ENCODE assay signal across 24 cellular contexts in the genomic region with DNA sequence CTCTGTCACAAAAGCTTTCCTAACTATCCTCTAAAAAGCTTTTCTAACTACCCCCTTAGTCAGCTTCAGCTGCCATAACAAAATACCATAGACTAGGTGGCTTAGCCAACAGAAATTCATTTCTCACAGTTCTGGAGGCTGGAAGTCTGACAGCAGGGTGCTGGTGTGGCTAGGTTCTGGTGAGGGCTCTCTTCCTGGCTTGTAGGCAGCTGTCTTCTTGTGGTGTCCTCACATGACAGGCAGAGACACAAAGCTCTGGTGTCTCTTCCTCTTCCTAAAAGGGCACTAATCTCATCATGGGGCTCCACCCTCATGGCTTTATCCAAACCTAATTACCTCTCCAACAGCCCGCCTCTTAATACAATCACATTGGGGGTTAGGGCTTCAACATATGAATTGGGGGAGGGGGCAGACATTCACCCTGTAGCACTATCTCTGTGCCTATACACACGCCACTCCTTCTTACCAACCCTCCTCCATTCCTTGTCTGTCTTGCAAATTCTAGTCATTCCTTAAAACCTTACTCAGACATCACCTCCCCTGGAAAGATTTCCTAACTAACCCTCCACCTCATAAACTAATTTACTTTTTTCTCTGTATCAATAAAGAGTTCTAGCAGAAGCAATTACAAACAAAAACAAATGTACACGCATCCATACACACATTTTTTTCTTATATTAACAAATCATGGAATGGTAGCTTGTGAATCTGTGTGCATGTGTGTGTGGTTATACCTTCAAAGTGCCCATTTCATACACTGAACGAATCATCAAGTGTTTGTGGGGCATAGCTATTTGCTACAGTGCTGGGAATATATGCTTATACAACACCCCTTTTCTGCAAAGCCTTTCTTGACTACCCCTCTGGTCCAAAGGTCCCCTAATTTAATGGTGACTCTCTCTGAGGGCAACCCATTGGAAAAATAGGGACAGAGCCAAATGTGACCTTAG. TPM values are rescaled to one million over a fixed set of nuclear protein-coding genes. Genes with fewer than 3 reads are reported as not detected.
DNase-seq lines count a peak whose midpoint lies in the region; ATAC-seq and TF ChIP-seq lines count a peak whose summit lies in the region.
"Had no signal": no experiment of that assay in that cellular context is flagged by ENCODE, and none has a peak within 500 bp of the region (broad histone marks: within the 10 kb centered on the region; RNA-seq: fewer than 3 reads in every experiment).

No MANE protein-coding gene starts in this region.

- POLR2A ChIA-PET in T-cell (lab: Charles Lee): no interaction called here

- H3K27ac Mint-ChIP-seq in HFFc6: peak overlapping the region; percentile 59
- no peak overlapping the region for H3K27ac Mint-ChIP-seq in T-cell
- H3K27ac Mint-ChIP-seq: activated CD4-positive, alpha-beta T cell treated with anti-CD3 and anti-CD28 coated beads, Interleukin-2, amount 10 ng/mL, durations not matched to agents 7 days and 5 days; activated CD8-positive, alpha-beta memory T cell treated with anti-CD3 and anti-CD28 coated beads, Interleukin-2, amount 10 ng/mL, durations not matched to agents 7 days and 5 days; activated naive CD4-positive, alpha-beta T cell treated with anti-CD3 and anti-CD28 coated beads for 36 hours; immature natural killer cell; naive thymus-derived CD8-positive, alpha-beta T cell had no signal

- no peaks in the 10 kb centered on the region for H3K27me3 ChIP-seq in smooth muscle cell (ENCODE audit: low read depth)
- H3K27me3 ChIP-seq: left lung had no signal

- H3K4me1 ChIP-seq in smooth muscle cell (ENCODE audit: low read depth): peaks cover 3% of the 10 kb centered on the region
- H3K4me1 ChIP-seq: left lung had no signal

- H3K79me2 ChIP-seq in smooth muscle cell (ENCODE audit: low read depth): peaks cover 47% of the 10 kb centered on the region

- peaks cover 80% of the 10 kb centered on the region for H3K4me1 Mint-ChIP-seq in HFFc6 (ENCODE audit: low read depth)
- no peaks in the 10 kb centered on the region for H3K4me1 Mint-ChIP-seq in T-cell
- H3K4me1 Mint-ChIP-seq: activated CD8-positive, alpha-beta memory T cell treated with anti-CD3 and anti-CD28 coated beads, Interleukin-2, amount 10 ng/mL, durations not matched to agents 7 days and 5 days; immature natural killer cell had no signal

- H3K4me3 Mint-ChIP-seq in HFFc6 (peak overlapping the region; percentile 28; the same call in 1 of the 2 replicates), T-cell (no peak overlapping the region)
- H3K4me3 Mint-ChIP-seq: activated CD4-positive, alpha-beta T cell treated with anti-CD3 and anti-CD28 coated beads, Interleukin-2, amount 10 ng/mL, durations not matched to agents 7 days and 5 days; activated CD8-positive, alpha-beta memory T cell treated with anti-CD3 and anti-CD28 coated beads, Interleukin-2, amount 10 ng/mL, durations not matched to agents 7 days and 5 days; activated naive CD4-positive, alpha-beta T cell treated with anti-CD3 and anti-CD28 coated beads for 36 hours; immature natural killer cell; naive thymus-derived CD8-positive, alpha-beta T cell had no signal

- TF ChIP-seq CTCF in HFFc6 (IDR thresholded peaks at IDR 0.05): no peak
- no peak for TF ChIP-seq CTCF in smooth muscle cell (IDR thresholded peaks at IDR 0.05; ENCODE audit: borderline replicate concordance, insufficient read depth, poor library complexity, severe bottlenecking)

- no peaks in the 10 kb centered on the region for H3K36me3 ChIP-seq in smooth muscle cell (ENCODE audit: low read depth)
- H3K36me3 ChIP-seq: left lung had no signal

- CTCF ChIA-PET in T-cell (lab: Charles Lee): no interaction called here

- H4K20me1 ChIP-seq in smooth muscle cell (ENCODE audit: low read depth): peaks cover 14% of the 10 kb centered on the region

- no peak for ATAC-seq in T-cell (replicated peaks in 1 of 4)
- ATAC-seq: activated CD8-positive, alpha-beta memory T cell treated with anti-CD3 and anti-CD28 coated beads, Interleukin-2, amount 10 ng/mL, durations not matched to agents 7 days and 5 days; left lung; naive thymus-derived CD8-positive, alpha-beta T cell had no signal

- no peak overlapping the region for H3K4me3 ChIP-seq in smooth muscle cell
- H3K4me3 ChIP-seq: left lung had no signal

- H2AFZ ChIP-seq in smooth muscle cell (ENCODE audit: low read depth): no peak overlapping the region

- no peak overlapping the region for H3K4me2 ChIP-seq in smooth muscle cell

- no peak overlapping the region for H3K9ac ChIP-seq in smooth muscle cell (ENCODE audit: low read depth)

- H3K27me3 Mint-ChIP-seq in HFFc6 (ENCODE audit: insufficient read depth): peaks cover 2% of the 10 kb centered on the region; the same call in 1 of the 2 replicates
- H3K27me3 Mint-ChIP-seq in T-cell: peaks cover 4 to 8% of the 10 kb centered on the region in 2 donors

- H3K9me3 ChIP-seq in smooth muscle cell (replicated peaks; ENCODE audit: low read depth): no peaks in the 10 kb centered on the region
- H3K9me3 ChIP-seq: left lung had no signal

- peak overlapping the region; percentile 34 for H3K27ac ChIP-seq in smooth muscle cell (ENCODE audit: low read depth)
- H3K27ac ChIP-seq: left lung had no signal

- H3K36me3 Mint-ChIP-seq in HFFc6 (ENCODE audit: low read depth) (peaks cover 26% of the 10 kb centered on the region), T-cell (no peaks in the 10 kb centered on the region)
- H3K36me3 Mint-ChIP-seq: activated CD8-positive, alpha-beta memory T cell treated with anti-CD3 and anti-CD28 coated beads, Interleukin-2, amount 10 ng/mL, durations not matched to agents 7 days and 5 days; immature natural killer cell; naive thymus-derived CD8-positive, alpha-beta T cell had no signal

- H3F3A ChIP-seq in smooth muscle cell (ENCODE audit: low read depth): no peaks in the 10 kb centered on the region

- intact Hi-C loops in cardiac septum (cut with DNase I): no loop called here

- H3K9me3 Mint-ChIP-seq in HFFc6 (peaks cover 14% of the 10 kb centered on the region), T-cell (peaks cover 0 to 5% (median 0%) of the 10 kb centered on the region in 3 donors)

- DNase-seq in HFFc6 (peak; percentile 25), SK-N-DZ (ENCODE audit: low spot score) (peak; percentile 82), kidney tubule cell (ENCODE audit: low spot score) (peak; percentile 36), smooth muscle cell (lab: John Stamatoyannopoulos, UW; ENCODE audit: unreplicated experiment) (no peak), T-cell (no peak), midbrain (lab: John Stamatoyannopoulos, UW) (no peak), cardiac septum (ENCODE audit: low spot score) (no peak)
- DNase-seq: activated CD4-positive, alpha-beta T cell treated with anti-CD3 and anti-CD28 coated beads, Interleukin-2, amount 10 ng/mL, durations not matched to agents 7 days and 5 days; activated CD8-positive, alpha-beta memory T cell treated with anti-CD3 and anti-CD28 coated beads, Interleukin-2, amount 10 ng/mL, durations not matched to agents 7 days and 5 days; activated naive CD4-positive, alpha-beta T cell treated with anti-CD3 and anti-CD28 coated beads for 36 hours; activated T-cell treated with anti-CD3 and anti-CD28 coated beads, Interleukin-2, amount 50 U/mL, for 48 hours; amniotic stem cell; cortex of kidney; hypothalamus; immature natural killer cell; left lung; naive thymus-derived CD8-positive, alpha-beta T cell; NCI-H1048; NCI-H187; NCI-H2171 treated with DMSO at 0.1 percent for 48 hours; NCI-H526; nucleus accumbens; SIG-M5; stimulated activated CD4-positive, alpha-beta T cell treated with anti-CD3 and anti-CD28 coated beads, Interleukin-2, amount 100 ng/mL, for 48 hours had no signal

- 84% methylated on average over 4 of the region's 4 CpGs for WGBS in smooth muscle cell (ENCODE audit: low lambda C conversion rate)

RNA-seq across cellular contexts. Expression of a gene that starts 26.4 kb away (rescaled TPM):
- 10 to 100 TPM in 2 of 6 experiments, 1 to 10 TPM in 4; 9.0 to 11.7 (median 9.3) TPM for total RNA-seq in HFFc6 (2021; fragmentation: NEBNext Ultra II Directional; extraction: Animal tissue kit (Norgen Biotek cat#: 25700))
- 41.8 and 48.5 TPM in 2 replicates for polyA plus RNA-seq in SK-N-DZ (2014; cell fraction: cytosol; rRNA removed)
- 66.6 and 67.1 TPM in 2 replicates for polyA plus RNA-seq in SK-N-DZ (2014; cell fraction: nucleus; rRNA removed)
- 49.1 and 77.0 TPM in 2 replicates for total RNA-seq in smooth muscle cell
- polyA plus RNA-seq in smooth muscle cell: 33.7 and 36.2 TPM in 2 replicates
- under 1 TPM in 4 of 5 donors, not detected in 1; 0.09 to 0.75 (median 0.34) TPM for total RNA-seq in T-cell
- total RNA-seq in cardiac septum: 16.3 TPM
- total RNA-seq: activated naive CD4-positive, alpha-beta T cell treated with anti-CD3 and anti-CD28 coated beads for 36 hours had no signal
- polyA plus RNA-seq: naive thymus-derived CD8-positive, alpha-beta T cell had no signal

Comparison
In these comparisons a context has a peak if more than half of its experiments do, and no peak if none do; other contexts are left out.
1. DNase-seq: peak in HFFc6 (single experiment), SK-N-DZ (single experiment) and kidney tubule cell (single experiment); none in smooth muscle cell (single experiment), T-cell (0 of 34), midbrain (single experiment) and cardiac septum (single experiment).